ENCODE assay signal across 1 cellular context in genomic region chr20:41029150-41029872, GRCh38.
TF ChIP-seq lines count a peak whose summit lies in the region.

No MANE protein-coding gene starts in this region.

TF ChIP-seq in HEK293, 187 proteins besides CTCF, POLR2A, EP300 and RAD21 (continued from another document):
- TF ChIP-seq OVOL3 (tag by site-specific recombination; IDR thresholded peaks at IDR 0.05), result no peak
- peak; percentile 38; the same call in 1 of the 2 replicates for TF ChIP-seq YY2 (tag by site-specific recombination; IDR thresholded peaks at IDR 0.05)
- no peak for TF ChIP-seq ZNF830 (tag by site-specific recombination; IDR thresholded peaks at IDR 0.05; ENCODE audit: low read depth)
- peak; percentile 71; the same call in 1 of the 2 replicates for TF ChIP-seq ZBTB20 (tag by site-specific recombination; IDR thresholded peaks at IDR 0.05)
- TF ChIP-seq ZBTB10 (tag by site-specific recombination; IDR thresholded peaks at IDR 0.05), result peak; percentile 37; the same call in 1 of the 2 replicates
- TF ChIP-seq SCRT2 (tag by site-specific recombination; IDR thresholded peaks at IDR 0.05), result no peak
- TF ChIP-seq PATZ1 (tag by site-specific recombination; IDR thresholded peaks at IDR 0.05), result peak; percentile 80
- TF ChIP-seq ZEB2 (tag by site-specific recombination; IDR thresholded peaks at IDR 0.05), result peak; percentile 32; the same call in 1 of the 2 replicates
- TF ChIP-seq ZNF175 (tag by site-specific recombination; IDR thresholded peaks at IDR 0.05), result no peak
- TF ChIP-seq ZNF658 (tag by site-specific recombination; IDR thresholded peaks at IDR 0.05), result no peak
- TF ChIP-seq KLF1 (tag by site-specific recombination; IDR thresholded peaks at IDR 0.05), result no peak
- peak; percentile 36; the same call in 1 of the 2 replicates for TF ChIP-seq ZBTB17 (tag by site-specific recombination; IDR thresholded peaks at IDR 0.05)
- TF ChIP-seq GLIS1 (tag by site-specific recombination; IDR thresholded peaks at IDR 0.05), result peak; percentile 22; the same call in 1 of the 2 replicates
- no peak for TF ChIP-seq ZNF660 (tag by site-specific recombination; IDR thresholded peaks at IDR 0.05)
- TF ChIP-seq ZBTB26 (tag by site-specific recombination; optimal IDR thresholded peaks at IDR 0.05), result peak; percentile 47
- no peak for TF ChIP-seq ZNF473 (tag by site-specific recombination; IDR thresholded peaks at IDR 0.05)
- peak; percentile 67; the same call in 1 of the 2 replicates for TF ChIP-seq ZNF366 (tag by site-specific recombination; conservative IDR thresholded peaks at IDR 0.05)
- TF ChIP-seq ZNF670 (tag by site-specific recombination; IDR thresholded peaks at IDR 0.05; ENCODE audit: low read depth), result no peak
- no peak for TF ChIP-seq ZNF600 (tag by site-specific recombination; IDR thresholded peaks at IDR 0.05)
- TF ChIP-seq ZNF214 (tag by site-specific recombination; IDR thresholded peaks at IDR 0.05; ENCODE audit: borderline replicate concordance), result no peak
- no peak for TF ChIP-seq ZNF221 (tag by site-specific recombination; IDR thresholded peaks at IDR 0.05; ENCODE audit: borderline replicate concordance)
- no peak for TF ChIP-seq RBAK (tag by site-specific recombination; IDR thresholded peaks at IDR 0.05)
